ENCODE assay signal across 11 cellular contexts in genomic region chr10:63286340-63286739, GRCh38.
DNase-seq lines count a peak whose midpoint lies in the region; ATAC-seq and TF ChIP-seq lines count a peak whose summit lies in the region.
"Had no signal": no experiment of that assay in that cellular context is flagged by ENCODE, and none has a peak within 500 bp of the region (broad histone marks: within the 10 kb centered on the region; RNA-seq: fewer than 3 reads in every experiment).

No MANE protein-coding gene starts in this region.

- H3K9ac ChIP-seq in HUES64 (ENCODE audit: low read depth, low read length): no peak overlapping the region

- no peaks in the 10 kb centered on the region for H3K36me3 ChIP-seq in HUES64 (ENCODE audit: insufficient read depth, low read length)

- WGBS in HUES64: 98% methylated on average over 4 of the region's 5 CpGs

- no peaks in the 10 kb centered on the region for H3K27me3 ChIP-seq in HUES64 (ENCODE audit: insufficient read depth, low read length)

- no peak overlapping the region for H3K4me3 Mint-ChIP-seq in nephron progenitor cell
- H3K4me3 Mint-ChIP-seq in endothelial cell (ENCODE audit: unreplicated experiment): no peak overlapping the region
- H3K4me3 Mint-ChIP-seq: activated CD4-positive, alpha-beta T cell treated with anti-CD3 and anti-CD28 coated beads, Interleukin-2, amount 10 ng/mL, durations not matched to agents 7 days and 5 days had no signal

- peaks cover 31% of the 10 kb centered on the region for H3K36me3 Mint-ChIP-seq in nephron progenitor cell (ENCODE audit: low read depth)
- no peaks in the 10 kb centered on the region for H3K36me3 Mint-ChIP-seq in endothelial cell (ENCODE audit: low read depth, unreplicated experiment)

- peaks cover 14% of the 10 kb centered on the region for H3K4me1 ChIP-seq in HUES64 (ENCODE audit: insufficient read depth, low read length)

- H3K9me3 Mint-ChIP-seq in nephron progenitor cell (peaks cover 8% of the 10 kb centered on the region), endothelial cell (ENCODE audit: unreplicated experiment) (no peaks in the 10 kb centered on the region)
- H3K9me3 Mint-ChIP-seq: activated CD4-positive, alpha-beta T cell treated with anti-CD3 and anti-CD28 coated beads, Interleukin-2, amount 10 ng/mL, durations not matched to agents 7 days and 5 days had no signal

- H3K27me3 Mint-ChIP-seq in nephron progenitor cell (ENCODE audit: low read depth, poor library complexity): no peaks in the 10 kb centered on the region
- H3K27me3 Mint-ChIP-seq in endothelial cell (ENCODE audit: unreplicated experiment): peaks cover 2% of the 10 kb centered on the region
- H3K27me3 Mint-ChIP-seq: activated CD4-positive, alpha-beta T cell treated with anti-CD3 and anti-CD28 coated beads, Interleukin-2, amount 10 ng/mL, durations not matched to agents 7 days and 5 days had no signal

- DNase-seq in nephron progenitor cell (no peak), HuH-7 (ENCODE audit: low spot score) (no peak), NOMO-1 treated with dmso at 0.1 percent for 144 hours (lab: John Stamatoyannopoulos, UW; ENCODE audit: unreplicated experiment) (no peak), endothelial cell (ENCODE audit: low spot score) (no peak), HK-2 (ENCODE audit: unreplicated experiment) (no peak)
- DNase-seq: activated CD4-positive, alpha-beta T cell treated with anti-CD3 and anti-CD28 coated beads, Interleukin-2, amount 10 ng/mL, durations not matched to agents 7 days and 5 days; NCI-H1092; right cardiac atrium had no signal

- H3K27ac ChIP-seq in HUES64 (ENCODE audit: low read depth, low read length): peak overlapping the region; percentile 25

- H3K4me1 Mint-ChIP-seq in nephron progenitor cell: no peaks in the 10 kb centered on the region
- peaks cover 5% of the 10 kb centered on the region for H3K4me1 Mint-ChIP-seq in endothelial cell (ENCODE audit: unreplicated experiment)

- no peaks in the 10 kb centered on the region for H3K9me3 ChIP-seq in HUES64 (ENCODE audit: insufficient read depth, low read depth, low read length)

- ATAC-seq in GM19324 (IDR thresholded peaks at IDR 0.05; ENCODE audit: low FRiP score, unreplicated experiment): peak; percentile 52
- peak; percentile 48 for ATAC-seq in HG02852 (IDR thresholded peaks at IDR 0.05; ENCODE audit: unreplicated experiment)
- ATAC-seq: right cardiac atrium had no signal

- H3K27ac Mint-ChIP-seq in nephron progenitor cell (peak overlapping the region; percentile 13), endothelial cell (ENCODE audit: unreplicated experiment) (no peak overlapping the region)
- H3K27ac Mint-ChIP-seq: activated CD4-positive, alpha-beta T cell treated with anti-CD3 and anti-CD28 coated beads, Interleukin-2, amount 10 ng/mL, durations not matched to agents 7 days and 5 days had no signal

- TF ChIP-seq CTCF in nephron progenitor cell (IDR thresholded peaks at IDR 0.05) (no peak), endothelial cell (IDR thresholded peaks at IDR 0.05; ENCODE audit: unreplicated experiment) (no peak)

- no peak overlapping the region for H3K4me3 ChIP-seq in HUES64 (ENCODE audit: low read length)
